ENCODE assay signal across 8 cellular contexts in genomic region chr12:108798551-108799221, GRCh38. TPM values are rescaled to one million over a fixed set of nuclear protein-coding genes. Genes with fewer than 3 reads are reported as not detected.
DNase-seq lines count a peak whose midpoint lies in the region; ATAC-seq and TF ChIP-seq lines count a peak whose summit lies in the region.

No MANE protein-coding gene starts in this region.

- H4K20me1 ChIP-seq in smooth muscle cell (ENCODE audit: low read depth): peaks cover 5% of the 10 kb centered on the region

- H3K4me1 Mint-ChIP-seq in HFFc6 (ENCODE audit: low read depth): peaks cover 50% of the 10 kb centered on the region

- H3K4me3 ChIP-seq in choroid plexus epithelial cell (ENCODE audit: low read depth, low read length): no peak overlapping the region
- no peak overlapping the region for H3K4me3 ChIP-seq in right cardiac atrium (ENCODE audit: low read length)
- H3K4me3 ChIP-seq in smooth muscle cell: no peak overlapping the region

- H3K27ac ChIP-seq in right cardiac atrium (ENCODE audit: low read length) (no peak overlapping the region), smooth muscle cell (ENCODE audit: low read depth) (peak overlapping the region; percentile 39)

- peaks cover 50% of the 10 kb centered on the region for H3K36me3 Mint-ChIP-seq in HFFc6 (ENCODE audit: low read depth)

- H3K9me3 Mint-ChIP-seq in HFFc6: no peaks in the 10 kb centered on the region

- peaks cover 33% of the 10 kb centered on the region for H3F3A ChIP-seq in smooth muscle cell (ENCODE audit: low read depth)

- H3K27me3 Mint-ChIP-seq in HFFc6 (ENCODE audit: insufficient read depth): peaks cover 6% of the 10 kb centered on the region

- intact Hi-C loops in right cardiac atrium (cut with DNase I): loop anchor here in 1 of 4 donors (5.0 kb wide), 1 partner anchor 131 kb away; no protein-coding TSS in a partner anchor

- H3K27me3 ChIP-seq in right cardiac atrium (ENCODE audit: control insufficient read depth, insufficient read depth) (no peaks in the 10 kb centered on the region), smooth muscle cell (ENCODE audit: low read depth) (no peaks in the 10 kb centered on the region)

- peak overlapping the region; percentile 66 for H3K27ac Mint-ChIP-seq in HFFc6

- WGBS in right cardiac atrium: 62% methylated on average over 21 of the region's 21 CpGs
- WGBS in smooth muscle cell (ENCODE audit: low lambda C conversion rate): 94% methylated on average over 21 of the region's 21 CpGs

- ATAC-seq in right cardiac atrium (peak; percentile 6 to 43), HG03196 (IDR thresholded peaks at IDR 0.05; ENCODE audit: unreplicated experiment) (no peak), HG03520 (IDR thresholded peaks at IDR 0.05; ENCODE audit: unreplicated experiment) (no peak)

- H3K4me1 ChIP-seq in right cardiac atrium (ENCODE audit: control insufficient read depth, insufficient read depth, low read length): peaks cover 7% of the 10 kb centered on the region
- H3K4me1 ChIP-seq in smooth muscle cell (ENCODE audit: low read depth): peaks cover 26% of the 10 kb centered on the region

- H3K4me3 Mint-ChIP-seq in HFFc6: no peak overlapping the region

- no peak overlapping the region for H3K4me2 ChIP-seq in smooth muscle cell

- peaks cover 5% of the 10 kb centered on the region for H3K79me2 ChIP-seq in smooth muscle cell (ENCODE audit: low read depth)

- no peak overlapping the region for H2AFZ ChIP-seq in smooth muscle cell (ENCODE audit: low read depth)

- DNase-seq in HFFc6 (no peak), choroid plexus epithelial cell (ENCODE audit: low read depth) (peak; percentile 50), right cardiac atrium (peak in 2 of 3 donors; percentile 81 to 85), smooth muscle cell (lab: John Stamatoyannopoulos, UW; ENCODE audit: unreplicated experiment) (no peak), HPDE6-E6E7 (ENCODE audit: extremely low spot score) (no peak)
- no peak for DNase-seq in stimulated activated CD4-positive, alpha-beta T cell treated with anti-CD3 and anti-CD28 coated beads, Interleukin-15, amount 100 ng/mL, for 24 hours

- no peaks in the 10 kb centered on the region for H3K9me3 ChIP-seq in right cardiac atrium (ENCODE audit: control insufficient read depth, low read length)
- H3K9me3 ChIP-seq in smooth muscle cell (replicated peaks; ENCODE audit: low read depth): no peaks in the 10 kb centered on the region

- peaks cover 11% of the 10 kb centered on the region for H3K36me3 ChIP-seq in smooth muscle cell (ENCODE audit: low read depth)

- no peak overlapping the region for H3K9ac ChIP-seq in smooth muscle cell (ENCODE audit: low read depth)

- TF ChIP-seq CTCF in HFFc6 (IDR thresholded peaks at IDR 0.05): no peak
- no peak for TF ChIP-seq CTCF in choroid plexus epithelial cell (conservative IDR thresholded peaks at IDR 0.05; ENCODE audit: low read depth, low read length)
- TF ChIP-seq CTCF in smooth muscle cell (IDR thresholded peaks at IDR 0.05; ENCODE audit: borderline replicate concordance, insufficient read depth, poor library complexity, severe bottlenecking): no peak

RNA-seq across cellular contexts. Expression of gene SSH1, which starts 58.7 kb away (rescaled TPM):
- 10 to 100 TPM; 75.8 to 96.2 (median 79.1) TPM for total RNA-seq in HFFc6 (2021; fragmentation: NEBNext Ultra II Directional; extraction: Animal tissue kit (Norgen Biotek cat#: 25700))
- 10 to 100 TPM; 39.2 to 46.6 (median 41.5) TPM for total RNA-seq in right cardiac atrium
- polyA plus RNA-seq in right cardiac atrium: 11.6 TPM
- total RNA-seq in smooth muscle cell: 15.2 and 17.2 TPM in 2 replicates
- 22.0 and 24.7 TPM in 2 replicates for polyA plus RNA-seq in smooth muscle cell

Comparison
In these comparisons a context has a peak if more than half of its experiments do, and no peak if none do; other contexts are left out.
1. DNase-seq: peak in choroid plexus epithelial cell (single experiment) and right cardiac atrium (2 of 3); none in HFFc6 (single experiment), smooth muscle cell (single experiment), stimulated activated CD4-positive, alpha-beta T cell treated with anti-CD3 and anti-CD28 coated beads, Interleukin-15, amount 100 ng/mL, for 24 hours (single experiment) and HPDE6-E6E7 (single experiment).
2. ATAC-seq: peak in right cardiac atrium (2 of 2); none in HG03196 (single experiment) and HG03520 (single experiment).